In the genomic region with DNA sequence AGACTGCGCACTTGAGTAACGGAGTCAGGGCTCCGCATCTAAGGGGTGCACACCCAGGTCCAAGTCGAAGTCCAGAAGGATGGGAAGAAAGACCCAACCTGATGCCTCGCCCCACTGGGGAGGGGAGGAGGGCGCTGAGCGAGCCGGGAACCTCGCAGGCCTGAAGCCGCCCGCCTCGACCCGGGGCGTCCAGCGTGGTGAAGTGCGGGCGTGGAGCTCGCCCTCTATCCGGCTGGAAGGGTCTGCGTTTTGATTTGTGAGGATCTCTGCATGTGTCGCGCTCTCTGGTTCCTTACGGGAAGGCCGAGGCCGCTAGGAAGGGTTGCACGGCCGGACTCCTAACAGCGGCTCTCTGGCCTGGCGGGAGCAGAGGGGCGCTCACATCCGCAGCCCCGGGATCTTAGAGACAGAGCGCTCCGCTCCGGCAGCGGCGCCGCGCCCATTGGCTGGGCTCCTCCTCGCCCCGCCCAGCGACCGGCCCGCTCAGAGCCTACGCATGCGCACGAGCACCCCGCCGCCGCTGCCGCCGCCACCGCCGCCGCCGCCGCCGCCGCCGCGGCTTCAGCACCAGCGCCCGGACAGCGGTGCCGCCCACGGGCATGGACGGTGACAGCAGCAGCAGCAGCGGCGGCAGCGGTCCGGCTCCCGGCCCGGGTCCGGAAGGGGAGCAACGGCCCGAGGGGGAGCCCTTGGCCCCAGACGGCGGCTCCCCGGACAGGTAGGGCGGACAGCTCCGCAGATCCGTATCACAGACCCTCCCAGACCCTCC, we compare ENCODE assay signal across 8 cellular contexts. TPM values are rescaled to one million over a fixed set of nuclear protein-coding genes. Genes with fewer than 3 reads are reported as not detected.
A peak's percentile ranks its signal among the peaks of the same experiment; 100 is the strongest.
DNase-seq lines count a peak whose midpoint lies in the region; ATAC-seq and TF ChIP-seq lines count a peak whose summit lies in the region.

A gene with protein sequence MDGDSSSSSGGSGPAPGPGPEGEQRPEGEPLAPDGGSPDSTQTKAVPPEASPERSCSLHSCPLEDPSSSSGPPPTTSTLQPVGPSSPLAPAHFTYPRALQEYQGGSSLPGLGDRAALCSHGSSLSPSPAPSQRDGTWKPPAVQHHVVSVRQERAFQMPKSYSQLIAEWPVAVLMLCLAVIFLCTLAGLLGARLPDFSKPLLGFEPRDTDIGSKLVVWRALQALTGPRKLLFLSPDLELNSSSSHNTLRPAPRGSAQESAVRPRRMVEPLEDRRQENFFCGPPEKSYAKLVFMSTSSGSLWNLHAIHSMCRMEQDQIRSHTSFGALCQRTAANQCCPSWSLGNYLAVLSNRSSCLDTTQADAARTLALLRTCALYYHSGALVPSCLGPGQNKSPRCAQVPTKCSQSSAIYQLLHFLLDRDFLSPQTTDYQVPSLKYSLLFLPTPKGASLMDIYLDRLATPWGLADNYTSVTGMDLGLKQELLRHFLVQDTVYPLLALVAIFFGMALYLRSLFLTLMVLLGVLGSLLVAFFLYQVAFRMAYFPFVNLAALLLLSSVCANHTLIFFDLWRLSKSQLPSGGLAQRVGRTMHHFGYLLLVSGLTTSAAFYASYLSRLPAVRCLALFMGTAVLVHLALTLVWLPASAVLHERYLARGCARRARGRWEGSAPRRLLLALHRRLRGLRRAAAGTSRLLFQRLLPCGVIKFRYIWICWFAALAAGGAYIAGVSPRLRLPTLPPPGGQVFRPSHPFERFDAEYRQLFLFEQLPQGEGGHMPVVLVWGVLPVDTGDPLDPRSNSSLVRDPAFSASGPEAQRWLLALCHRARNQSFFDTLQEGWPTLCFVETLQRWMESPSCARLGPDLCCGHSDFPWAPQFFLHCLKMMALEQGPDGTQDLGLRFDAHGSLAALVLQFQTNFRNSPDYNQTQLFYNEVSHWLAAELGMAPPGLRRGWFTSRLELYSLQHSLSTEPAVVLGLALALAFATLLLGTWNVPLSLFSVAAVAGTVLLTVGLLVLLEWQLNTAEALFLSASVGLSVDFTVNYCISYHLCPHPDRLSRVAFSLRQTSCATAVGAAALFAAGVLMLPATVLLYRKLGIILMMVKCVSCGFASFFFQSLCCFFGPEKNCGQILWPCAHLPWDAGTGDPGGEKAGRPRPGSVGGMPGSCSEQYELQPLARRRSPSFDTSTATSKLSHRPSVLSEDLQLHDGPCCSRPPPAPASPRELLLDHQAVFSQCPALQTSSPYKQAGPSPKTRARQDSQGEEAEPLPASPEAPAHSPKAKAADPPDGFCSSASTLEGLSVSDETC (N-terminal part only) (plus strand): TSS at position 497 of the 769 bp plus-strand sequence. CDS start 103 bp downstream, at position 600.

- peak within 1 kb of the TSS; percentile 74 to 84 for H3K4me3 Mint-ChIP-seq in H9
- peak within 1 kb of the TSS; percentile 85 for H3K4me3 Mint-ChIP-seq in neural progenitor cell
- H3K4me3 Mint-ChIP-seq in stimulated activated naive CD8-positive, alpha-beta T cell treated with anti-CD3 and anti-CD28 coated beads, Interleukin-15, amount 100 ng/mL, for 72 hours = peak within 1 kb of the TSS; percentile 83 to 88

- H3K9ac ChIP-seq in H9 (ENCODE audit: extremely low read depth, insufficient read length, low read length) (no peak within 1 kb of the TSS), neural progenitor cell (no peak within 1 kb of the TSS)

- H3K4me1 ChIP-seq in H9 (ENCODE audit: insufficient read depth, low read length) = no peaks in the 10 kb centered on the region; the same call in 1 of the 2 replicates
- H3K4me1 ChIP-seq in SJSA1 (replicated peaks) = peaks cover 24% of the 10 kb centered on the region
- peaks cover 9% of the 10 kb centered on the region for H3K4me1 ChIP-seq in foreskin keratinocyte
- H3K4me1 ChIP-seq in neural progenitor cell = peaks cover 18% of the 10 kb centered on the region

- peak within 1 kb of the TSS; percentile 41 for H3K4me3 ChIP-seq in SJSA1
- H3K4me3 ChIP-seq in neural progenitor cell = peak within 1 kb of the TSS; percentile 70

- no peak within 1 kb of the TSS for H3K27ac Mint-ChIP-seq in H9
- H3K27ac Mint-ChIP-seq in neural progenitor cell = no peak within 1 kb of the TSS
- H3K27ac Mint-ChIP-seq in stimulated activated naive CD8-positive, alpha-beta T cell treated with anti-CD3 and anti-CD28 coated beads, Interleukin-15, amount 100 ng/mL, for 72 hours = peak within 1 kb of the TSS in 1 of 2 donors; percentile 78

- TF ChIP-seq CTCF in H9 (conservative IDR thresholded peaks at IDR 0.05) (no peak), foreskin keratinocyte (conservative IDR thresholded peaks at IDR 0.05) (no peak), neural progenitor cell (IDR thresholded peaks at IDR 0.05) (no peak)

- no peak within 1 kb of the TSS for H4K5ac ChIP-seq in H9 (ENCODE audit: insufficient read length, low read depth, low read length)

- peak; percentile 86 for DNase-seq in EL
- DNase-seq in H9 = peak; percentile 91
- DNase-seq in M059J (ENCODE audit: low read depth) = peak; percentile 69
- DNase-seq in SJSA1 (ENCODE audit: low read depth in 1 of 2, low spot score in 2 of 2) = peak; percentile 79 to 87
- peak; percentile 76 for DNase-seq in activated gamma-delta T cell treated with anti-CD3 and anti-CD28 coated beads, Interleukin-2, amount 50 U/mL, for 16 hours (ENCODE audit: low read depth)
- peak in 1 of 2 donors; percentile 37 for DNase-seq in foreskin keratinocyte
- peak; percentile 98 for DNase-seq in neural progenitor cell (ENCODE audit: low spot score)
- DNase-seq in stimulated activated naive CD8-positive, alpha-beta T cell treated with anti-CD3 and anti-CD28 coated beads, Interleukin-15, amount 100 ng/mL, for 72 hours = peak; percentile 91 to 94

- no peak within 1 kb of the TSS for H3T11ph ChIP-seq in H9 (ENCODE audit: low read length)

- H2AK5ac ChIP-seq in H9 (ENCODE audit: insufficient read length, low read length) = no peak within 1 kb of the TSS

- no peak within 1 kb of the TSS for H3K27ac ChIP-seq in H9 (ENCODE audit: insufficient read length, low read depth, low read length)
- H3K27ac ChIP-seq in SJSA1 = no peak within 1 kb of the TSS
- no peak within 1 kb of the TSS for H3K27ac ChIP-seq in foreskin keratinocyte
- H3K27ac ChIP-seq in neural progenitor cell = no peak within 1 kb of the TSS

- no peak within 1 kb of the TSS for H4K8ac ChIP-seq in H9 (replicated peaks; ENCODE audit: insufficient read length, low read depth, low read length)

- peaks cover 28% of the 10 kb centered on the region for H3F3A ChIP-seq in neural progenitor cell (ENCODE audit: low read depth)

- H3K18ac ChIP-seq in H9 (ENCODE audit: insufficient read length, low read depth, low read length) = no peak within 1 kb of the TSS

- no peaks in the 10 kb centered on the region for H3K79me1 ChIP-seq in H9 (ENCODE audit: insufficient read depth, low read depth, low read length, poor library complexity, severe bottlenecking)

- H2AFZ ChIP-seq in H9 (ENCODE audit: low read length) (no peak within 1 kb of the TSS), neural progenitor cell (replicated peaks) (peak within 1 kb of the TSS; percentile 99)

- H3K79me2 ChIP-seq in H9 (ENCODE audit: insufficient read depth, low read length) = no peaks in the 10 kb centered on the region
- H3K79me2 ChIP-seq in neural progenitor cell (ENCODE audit: low read depth) = no peaks in the 10 kb centered on the region

- WGBS in H9 (ENCODE audit: extremely low coverage, insufficient read length, low lambda C conversion rate) = no CpG with 5 or more reads among the region's 82 CpGs

- H3K27me3 Mint-ChIP-seq in H9 (ENCODE audit: low read depth) (peaks cover 51% of the 10 kb centered on the region), neural progenitor cell (ENCODE audit: insufficient read depth, low read depth) (peaks cover 29% of the 10 kb centered on the region)
- peaks cover 18% of the 10 kb centered on the region for H3K27me3 Mint-ChIP-seq in stimulated activated naive CD8-positive, alpha-beta T cell treated with anti-CD3 and anti-CD28 coated beads, Interleukin-15, amount 100 ng/mL, for 72 hours

- no peak within 1 kb of the TSS for H2BK120ac ChIP-seq in H9 (ENCODE audit: low read depth, low read length, poor library complexity, severe bottlenecking)

- H4K91ac ChIP-seq in H9 (ENCODE audit: insufficient read length, low read depth, low read length) = no peak within 1 kb of the TSS

- no peaks in the 10 kb centered on the region; a peak in 1 of 7 replicates for H3K36me3 Mint-ChIP-seq in H9 (ENCODE audit: insufficient read depth in 1 of 3, low read depth in 3 of 3)
- no peaks in the 10 kb centered on the region for H3K36me3 Mint-ChIP-seq in neural progenitor cell

- H3K27me3 ChIP-seq in H9 (ENCODE audit: insufficient read depth, low read length) (peaks cover 3% of the 10 kb centered on the region), SJSA1 (replicated peaks) (no peaks in the 10 kb centered on the region), foreskin keratinocyte (no peaks in the 10 kb centered on the region), neural progenitor cell (peaks cover 62% of the 10 kb centered on the region)

- H4K20me1 ChIP-seq in H9 (ENCODE audit: control insufficient read depth, insufficient read depth, insufficient read length) (no peaks in the 10 kb centered on the region), neural progenitor cell (ENCODE audit: low read depth) (peaks cover 11% of the 10 kb centered on the region)

- no peak within 1 kb of the TSS; the same call in 1 of the 2 replicates for H3K14ac ChIP-seq in H9 (ENCODE audit: insufficient read depth, low read length)

- peak within 1 kb of the TSS; percentile 59 for H3K4me2 ChIP-seq in H9 (ENCODE audit: insufficient read depth, insufficient read length, low read length)
- H3K4me2 ChIP-seq in neural progenitor cell = peak within 1 kb of the TSS; percentile 98

- peaks cover 25 to 33% of the 10 kb centered on the region in 2 experiments for H3K4me1 Mint-ChIP-seq in H9
- H3K4me1 Mint-ChIP-seq in neural progenitor cell = peaks cover 25% of the 10 kb centered on the region
- H3K4me1 Mint-ChIP-seq in stimulated activated naive CD8-positive, alpha-beta T cell treated with anti-CD3 and anti-CD28 coated beads, Interleukin-15, amount 100 ng/mL, for 72 hours = peaks cover 18% of the 10 kb centered on the region

- H3K23me2 ChIP-seq in H9 (ENCODE audit: insufficient read length, low read depth, low read length, poor library complexity, severe bottlenecking) = peaks cover 8% of the 10 kb centered on the region

- ATAC-seq in foreskin keratinocyte = peak; percentile 69
- peak; percentile 86 for ATAC-seq in stimulated activated naive CD8-positive, alpha-beta T cell treated with anti-CD3 and anti-CD28 coated beads, Interleukin-15, amount 100 ng/mL, for 72 hours

- H3K9me3 ChIP-seq in H9 (ENCODE audit: control insufficient read depth, low read depth, low read length) (no peaks in the 10 kb centered on the region), SJSA1 (replicated peaks) (peaks cover 6% of the 10 kb centered on the region; the same call in 1 of the 2 replicates), neural progenitor cell (ENCODE audit: low read depth) (no peaks in the 10 kb centered on the region)

- H3K9me3 Mint-ChIP-seq in H9 = no peaks in the 10 kb centered on the region
- no peaks in the 10 kb centered on the region for H3K9me3 Mint-ChIP-seq in neural progenitor cell
- H3K9me3 Mint-ChIP-seq in stimulated activated naive CD8-positive, alpha-beta T cell treated with anti-CD3 and anti-CD28 coated beads, Interleukin-15, amount 100 ng/mL, for 72 hours = no peaks in the 10 kb centered on the region

- no peak within 1 kb of the TSS for H3K4ac ChIP-seq in H9 (ENCODE audit: low read depth, low read length)

- H3K56ac ChIP-seq in H9 (ENCODE audit: insufficient read length, low read depth, low read length) = no peak within 1 kb of the TSS

- no peak within 1 kb of the TSS for H2BK5ac ChIP-seq in H9 (ENCODE audit: insufficient read length, low read length)

- no peak within 1 kb of the TSS for H3K23ac ChIP-seq in H9 (ENCODE audit: insufficient read length, low read depth, low read length)

- H3K36me3 ChIP-seq in SJSA1 (no peaks in the 10 kb centered on the region), neural progenitor cell (no peaks in the 10 kb centered on the region)

- H2BK12ac ChIP-seq in H9 (ENCODE audit: insufficient read length, low read depth, low read length) = no peak within 1 kb of the TSS

- no peak within 1 kb of the TSS for H2BK15ac ChIP-seq in H9 (ENCODE audit: low read depth, low read length)

- no peak within 1 kb of the TSS for H2BK20ac ChIP-seq in H9 (ENCODE audit: low read depth, low read length, poor library complexity, severe bottlenecking)

RNA-seq across cellular contexts. Expression of the gene that starts here (rescaled TPM):
- total RNA-seq in H9 (2021) (0.59 and 1.3 TPM in 2 replicates), foreskin keratinocyte (0.65 and 1.5 TPM in 2 replicates), neural progenitor cell (ENCODE audit: low replicate concordance) (0.06 TPM in 1 of 2 replicates, not detected in the other)
- total RNA-seq in M059J (2014; rRNA removed; shearing (Covaris generic)) = 0.49 and 2.4 TPM in 2 replicates
- total RNA-seq in SJSA1 (2014; rRNA removed; shearing (Covaris generic)) = 0.21 and 0.28 TPM in 2 replicates
- 1.9 and 6.6 TPM in 2 replicates for polyA plus RNA-seq in foreskin keratinocyte

Comparison
In these comparisons a context has a peak if more than half of its experiments do, and no peak if none do; other contexts are left out.
1. Peak in DNase-seq and H3K4me3 ChIP-seq in SJSA1; RNA of the gene not detected or under 1 TPM.
2. Peak in DNase-seq, H3K4me3 ChIP-seq and H3K4me2 ChIP-seq in neural progenitor cell; RNA of the gene not detected or under 1 TPM.